1 cellular context compared by ENCODE assay signal in genomic region chr9:122806661-122807060, GRCh38.
TF ChIP-seq lines count a peak whose summit lies in the region.

No MANE protein-coding gene starts in this region.

TF ChIP-seq in GM12878, 131 proteins besides CTCF, POLR2A, EP300 and RAD21:
- TF ChIP-seq, protein P1, sequence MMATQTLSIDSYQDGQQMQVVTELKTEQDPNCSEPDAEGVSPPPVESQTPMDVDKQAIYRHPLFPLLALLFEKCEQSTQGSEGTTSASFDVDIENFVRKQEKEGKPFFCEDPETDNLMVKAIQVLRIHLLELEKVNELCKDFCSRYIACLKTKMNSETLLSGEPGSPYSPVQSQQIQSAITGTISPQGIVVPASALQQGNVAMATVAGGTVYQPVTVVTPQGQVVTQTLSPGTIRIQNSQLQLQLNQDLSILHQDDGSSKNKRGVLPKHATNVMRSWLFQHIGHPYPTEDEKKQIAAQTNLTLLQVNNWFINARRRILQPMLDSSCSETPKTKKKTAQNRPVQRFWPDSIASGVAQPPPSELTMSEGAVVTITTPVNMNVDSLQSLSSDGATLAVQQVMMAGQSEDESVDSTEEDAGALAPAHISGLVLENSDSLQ (IDR thresholded peaks at IDR 0.05): no peak
- TF ChIP-seq, protein P2, sequence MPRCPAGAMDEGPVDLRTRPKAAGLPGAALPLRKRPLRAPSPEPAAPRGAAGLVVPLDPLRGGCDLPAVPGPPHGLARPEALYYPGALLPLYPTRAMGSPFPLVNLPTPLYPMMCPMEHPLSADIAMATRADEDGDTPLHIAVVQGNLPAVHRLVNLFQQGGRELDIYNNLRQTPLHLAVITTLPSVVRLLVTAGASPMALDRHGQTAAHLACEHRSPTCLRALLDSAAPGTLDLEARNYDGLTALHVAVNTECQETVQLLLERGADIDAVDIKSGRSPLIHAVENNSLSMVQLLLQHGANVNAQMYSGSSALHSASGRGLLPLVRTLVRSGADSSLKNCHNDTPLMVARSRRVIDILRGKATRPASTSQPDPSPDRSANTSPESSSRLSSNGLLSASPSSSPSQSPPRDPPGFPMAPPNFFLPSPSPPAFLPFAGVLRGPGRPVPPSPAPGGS (IDR thresholded peaks at IDR 0.05; ENCODE audit: borderline replicate concordance, insufficient read depth, low read depth, low read length, poor library complexity, severe bottlenecking): peak; percentile 74
- TF ChIP-seq PBX3 (IDR thresholded peaks at IDR 0.05; ENCODE audit: insufficient replicate concordance, low read depth, low read length): peak; percentile 12
